In genomic region chr2:242010567-242011513, GRCh38 we compare ENCODE assay signal across 12 cellular contexts.
DNase-seq lines count a peak whose midpoint lies in the region; ATAC-seq and TF ChIP-seq lines count a peak whose summit lies in the region.
"Had no signal": no experiment of that assay in that cellular context is flagged by ENCODE, and none has a peak within 500 bp of the region (broad histone marks: within the 10 kb centered on the region; RNA-seq: fewer than 3 reads in every experiment).

No MANE protein-coding gene starts in this region.

- no peaks in the 10 kb centered on the region for H3K4me1 ChIP-seq in foreskin keratinocyte

- no peaks in the 10 kb centered on the region for H3K36me3 Mint-ChIP-seq in type B pancreatic cell

- no peaks in the 10 kb centered on the region for H3K27me3 ChIP-seq in foreskin keratinocyte

- no peaks in the 10 kb centered on the region for H3K4me1 Mint-ChIP-seq in type B pancreatic cell (ENCODE audit: unreplicated experiment)

- peak overlapping the region; percentile 83 for H3K27ac Mint-ChIP-seq in type B pancreatic cell

- H3K27ac ChIP-seq in foreskin keratinocyte, result no peak overlapping the region
- H3K27ac ChIP-seq: skin epidermis had no signal

- ATAC-seq in foreskin keratinocyte, result peak; percentile 62
- ATAC-seq: Right ventricle myocardium inferior had no signal

- peaks cover 7% of the 10 kb centered on the region for H3K27me3 Mint-ChIP-seq in type B pancreatic cell

- no peaks in the 10 kb centered on the region for H3K9me3 Mint-ChIP-seq in type B pancreatic cell

- peak; percentile 23 for DNase-seq in stimulated activated CD4-positive, alpha-beta T cell treated with anti-CD3 and anti-CD28 coated beads, Interleukin-15, amount 100 ng/mL, for 24 hours
- no peak for DNase-seq in stimulated activated CD4-positive, alpha-beta T cell treated with anti-CD3 and anti-CD28 coated beads, Interleukin-12 subunit alpha, Interleukin-12 subunit beta, amount 100 ng/mL, for 4 hours
- peak; percentile 18 for DNase-seq in activated CD4-positive, alpha-beta T cell treated with anti-CD3 and anti-CD28 coated beads, Interleukin-2, amount 50 U/mL, for 1 hour
- peak; percentile 13 to 15 for DNase-seq in foreskin keratinocyte
- DNase-seq in type B pancreatic cell (ENCODE audit: extremely low spot score, unreplicated experiment), result peak; percentile 56
- no peak for DNase-seq in DMS79 treated with DMSO at 0.1 percent for 48 hours (lab: John Stamatoyannopoulos, UW)
- DNase-seq in iPS-NIHi7 (ENCODE audit: extremely low spot score), result no peak
- DNase-seq in NCI-H2107 (lab: John Stamatoyannopoulos, UW), result no peak
- DNase-seq: C1 segment of cervical spinal cord, hippocampal formation had no signal

- TF ChIP-seq CTCF in foreskin keratinocyte (conservative IDR thresholded peaks at IDR 0.05), result no peak
- TF ChIP-seq CTCF in type B pancreatic cell (conservative IDR thresholded peaks at IDR 0.05), result no peak

- peak overlapping the region; percentile 39 for H3K4me3 Mint-ChIP-seq in type B pancreatic cell

Comparison
In these comparisons a context has a peak if more than half of its experiments do, and no peak if none do; other contexts are left out.
1. DNase-seq: peak in stimulated activated CD4-positive, alpha-beta T cell treated with anti-CD3 and anti-CD28 coated beads, Interleukin-15, amount 100 ng/mL, for 24 hours (single experiment), activated CD4-positive, alpha-beta T cell treated with anti-CD3 and anti-CD28 coated beads, Interleukin-2, amount 50 U/mL, for 1 hour (single experiment), foreskin keratinocyte (2 of 2) and type B pancreatic cell (single experiment); none in stimulated activated CD4-positive, alpha-beta T cell treated with anti-CD3 and anti-CD28 coated beads, Interleukin-12 subunit alpha, Interleukin-12 subunit beta, amount 100 ng/mL, for 4 hours (single experiment), DMS79 treated with DMSO at 0.1 percent for 48 hours (single experiment), iPS-NIHi7 (single experiment) and NCI-H2107 (single experiment).